8 cellular contexts compared by ENCODE assay signal in genomic region chr12:124938066-124938465, GRCh38. TPM values are rescaled to one million over a fixed set of nuclear protein-coding genes. Genes with fewer than 3 reads are reported as not detected.
DNase-seq lines count a peak whose midpoint lies in the region; TF ChIP-seq lines count a peak whose summit lies in the region.

No MANE protein-coding gene starts in this region.

- H3K27ac ChIP-seq in right atrium auricular region, result peak overlapping the region; percentile 89 to 95
- peak overlapping the region; percentile 83 to 92 for H3K27ac ChIP-seq in ascending aorta
- H3K27ac ChIP-seq in mucosa of rectum (ENCODE audit: low read depth in 2 of 2, low read length in 2 of 2), result peak overlapping the region in 1 of 2 donors; percentile 21
- no peak overlapping the region for H3K27ac ChIP-seq in neuronal stem cell (replicated peaks; ENCODE audit: low read length)

- no peak overlapping the region for H3K18ac ChIP-seq in neuronal stem cell (ENCODE audit: low read length)

- no peak overlapping the region for H3K4me2 ChIP-seq in neuronal stem cell (ENCODE audit: insufficient read depth, low read length, poor library complexity, severe bottlenecking)

- H3K23ac ChIP-seq in neuronal stem cell (ENCODE audit: low read depth, low read length, poor library complexity), result no peak overlapping the region

- no peak overlapping the region for H4K91ac ChIP-seq in neuronal stem cell (ENCODE audit: low read depth, low read length, poor library complexity)

- DNase-seq in right atrium auricular region (ENCODE audit: low spot score), result no peak
- DNase-seq in cardiac septum (ENCODE audit: low spot score), result no peak
- no peak for DNase-seq in ascending aorta (ENCODE audit: low spot score in 2 of 2)
- DNase-seq in neuronal stem cell (ENCODE audit: low spot score), result no peak
- no peak for DNase-seq in CD1c-positive myeloid dendritic cell (ENCODE audit: extremely low spot score)
- DNase-seq in stimulated activated naive CD4-positive, alpha-beta T cell treated with Interleukin-2 at 50 U/mL for 16 hours (lab: John Stamatoyannopoulos, UW), result no peak
- no peak for DNase-seq in COLO668 (lab: John Stamatoyannopoulos, UW; ENCODE audit: unreplicated experiment)

- H3K79me1 ChIP-seq in neuronal stem cell (ENCODE audit: low read depth, low read length), result no peaks in the 10 kb centered on the region

- H3K4me1 ChIP-seq in right atrium auricular region (peaks cover 0 to 28% of the 10 kb centered on the region in 2 donors), ascending aorta (peaks cover 0 to 15% of the 10 kb centered on the region in 2 donors), mucosa of rectum (ENCODE audit: control insufficient read depth in 2 of 2, insufficient read depth in 2 of 2, low read length in 2 of 2) (peaks cover 17 to 26% of the 10 kb centered on the region in 2 donors), neuronal stem cell (ENCODE audit: control insufficient read depth in 2 of 2, insufficient read depth in 1 of 2, low read depth in 1 of 2, low read length in 2 of 2) (peaks cover 6 to 11% of the 10 kb centered on the region in 2 donors)

- TF ChIP-seq CTCF in right atrium auricular region (IDR thresholded peaks at IDR 0.05) (no peak), ascending aorta (IDR thresholded peaks at IDR 0.05) (no peak)

- H3K9me3 ChIP-seq in right atrium auricular region, result no peaks in the 10 kb centered on the region
- H3K9me3 ChIP-seq in ascending aorta, result no peaks in the 10 kb centered on the region
- H3K9me3 ChIP-seq in mucosa of rectum (ENCODE audit: control insufficient read depth in 2 of 2, low read length in 2 of 2), result no peaks in the 10 kb centered on the region
- H3K9me3 ChIP-seq in neuronal stem cell (replicated peaks in 1 of 2; ENCODE audit: control insufficient read depth in 2 of 2, insufficient read depth in 1 of 2, low read depth in 1 of 2, low read length in 2 of 2), result no peaks in the 10 kb centered on the region

- no peak overlapping the region for H3K4ac ChIP-seq in neuronal stem cell (ENCODE audit: low read length)

- no peak overlapping the region for H2BK15ac ChIP-seq in neuronal stem cell (ENCODE audit: low read length)

- H2AK5ac ChIP-seq in neuronal stem cell (ENCODE audit: low read depth, low read length), result no peak overlapping the region

- no peak overlapping the region for H2BK12ac ChIP-seq in neuronal stem cell (ENCODE audit: low read length)

- H3K9ac ChIP-seq in mucosa of rectum (ENCODE audit: low read depth in 1 of 2, low read length in 2 of 2) (peak overlapping the region; percentile 74 to 86), neuronal stem cell (ENCODE audit: low read depth, low read length, poor library complexity) (no peak overlapping the region)

- H3K4me3 ChIP-seq in right atrium auricular region, result peak overlapping the region in 1 of 2 donors; percentile 55
- peak overlapping the region; percentile 48 to 65 for H3K4me3 ChIP-seq in ascending aorta
- H3K4me3 ChIP-seq in mucosa of rectum (ENCODE audit: low read length in 2 of 2), result peak overlapping the region in 1 of 2 donors; percentile 78
- H3K4me3 ChIP-seq in neuronal stem cell (ENCODE audit: low read length in 2 of 2), result no peak overlapping the region

- H3K27me3 ChIP-seq in right atrium auricular region (no peaks in the 10 kb centered on the region), ascending aorta (no peaks in the 10 kb centered on the region), mucosa of rectum (ENCODE audit: control insufficient read depth in 2 of 2, insufficient read depth in 2 of 2, low read length in 2 of 2) (no peaks in the 10 kb centered on the region), neuronal stem cell (ENCODE audit: control insufficient read depth in 3 of 3, insufficient read depth in 3 of 3, low read depth in 1 of 3, low read length in 3 of 3) (no peaks in the 10 kb centered on the region)

- WGBS in neuronal stem cell (ENCODE audit: extremely low coverage in 2 of 2, insufficient read length in 2 of 2, insufficient replicate concordance in 1 of 2), 2 donors, result 100% methylated on average over 1 of the region's 6 CpGs; no CpG with 5 or more reads in 1 of the 2 donors

- H2AFZ ChIP-seq in neuronal stem cell (ENCODE audit: low read length), result no peak overlapping the region

- H2BK5ac ChIP-seq in neuronal stem cell (ENCODE audit: low read length), result no peak overlapping the region

- intact Hi-C loops in cardiac septum (cut with DNase I), result no loop called here
- intact Hi-C loops in ascending aorta (cut with DNase I), result loop anchor here (2.0 kb wide), 1 partner anchor 51 kb away; the partner anchor contains the start of gene DHX37

- no peak overlapping the region for H3K14ac ChIP-seq in neuronal stem cell (ENCODE audit: low read length)

- H2BK120ac ChIP-seq in neuronal stem cell (ENCODE audit: low read depth, low read length), result no peak overlapping the region

- H4K8ac ChIP-seq in neuronal stem cell (ENCODE audit: low read depth, low read length), result no peak overlapping the region

- H3K36me3 ChIP-seq in right atrium auricular region, result no peaks in the 10 kb centered on the region
- H3K36me3 ChIP-seq in ascending aorta, result no peaks in the 10 kb centered on the region
- peaks cover 0 to under 1% of the 10 kb centered on the region in 2 donors for H3K36me3 ChIP-seq in mucosa of rectum (ENCODE audit: control insufficient read depth in 2 of 2, insufficient read depth in 2 of 2, low read length in 2 of 2)
- no peaks in the 10 kb centered on the region for H3K36me3 ChIP-seq in neuronal stem cell (replicated peaks in 1 of 2; ENCODE audit: control insufficient read depth in 2 of 2, insufficient read depth in 2 of 2, low read length in 2 of 2)

RNA-seq across cellular contexts. Expression of gene UBC, which starts 23.6 kb away (rescaled TPM):
- total RNA-seq in right atrium auricular region (1,000 to 10,000 TPM in 1 of 2 donors, 100 to 1,000 TPM in 1; 938 to 1,145 TPM), cardiac septum (1,009 TPM), ascending aorta (1,347 TPM)
- 841 TPM for polyA plus RNA-seq in neuronal stem cell (2013, experiment 1 of 2)
- polyA plus RNA-seq in neuronal stem cell (2013, experiment 2 of 2), result 847 TPM

RNA-seq across cellular contexts. Expression of gene DHX37, which starts 50.9 kb away (rescaled TPM):
- total RNA-seq in right atrium auricular region (1 to 10 TPM; 4.9 to 8.3 TPM), cardiac septum (7.1 TPM), ascending aorta (19.6 TPM)
- polyA plus RNA-seq in neuronal stem cell (2013, experiment 1 of 2), result 5.1 TPM
- polyA plus RNA-seq in neuronal stem cell (2013, experiment 2 of 2), result 5.0 TPM

RNA-seq across cellular contexts. Expression of gene BRI3BP, which starts 55.4 kb away (rescaled TPM):
- total RNA-seq in right atrium auricular region (1 to 10 TPM; 2.8 TPM), cardiac septum (3.4 TPM), ascending aorta (2.1 TPM)
- 4.2 TPM for polyA plus RNA-seq in neuronal stem cell (2013, experiment 1 of 2)
- polyA plus RNA-seq in neuronal stem cell (2013, experiment 2 of 2), result 4.2 TPM

Comparison
In these comparisons a context has a peak if more than half of its experiments do, and no peak if none do; other contexts are left out.
1. H3K4me3 ChIP-seq: peak in ascending aorta (2 of 2); none in neuronal stem cell (0 of 2).